Comparison of ENCODE assay signal across 9 cellular contexts in genomic region chr3:12558706-12559105, GRCh38. TPM values are rescaled to one million over a fixed set of nuclear protein-coding genes. Genes with fewer than 3 reads are reported as not detected.
A peak's percentile ranks its signal among the peaks of the same experiment; 100 is the strongest.
DNase-seq lines count a peak whose midpoint lies in the region; ATAC-seq, FAIRE-seq and TF ChIP-seq lines count a peak whose summit lies in the region.
"Had no signal": no experiment of that assay in that cellular context is flagged by ENCODE, and none has a peak within 500 bp of the region (broad histone marks: within the 10 kb centered on the region; RNA-seq: fewer than 3 reads in every experiment).

No MANE protein-coding gene starts in this region.

- H3F3A ChIP-seq in MM.1S (ENCODE audit: insufficient read depth, low read length): peaks cover 7% of the 10 kb centered on the region; the same call in 1 of the 2 replicates

- H3K4ac ChIP-seq in trophoblast cell (ENCODE audit: low read depth, low read length): peak overlapping the region; percentile 93

- H2BK120ac ChIP-seq in trophoblast cell (ENCODE audit: insufficient read depth, low read length, poor library complexity): no peak overlapping the region

- H3K4me2 ChIP-seq in MM.1S (ENCODE audit: low read depth, low read length): peak overlapping the region; percentile 82
- H3K4me2 ChIP-seq in trophoblast cell (ENCODE audit: low read length): no peak overlapping the region

- no peak for FAIRE-seq in RCC 7860 (lab: Jason Lieb, UNC)

- no peak overlapping the region for H3K14ac ChIP-seq in trophoblast cell (ENCODE audit: low read length)

- H3K27me3 ChIP-seq in MM.1S (replicated peaks; ENCODE audit: insufficient read depth, low read length) (0 out of 2 replicates have a peak, but pooled peaks cover 5% of the 10 kb centered on the region), endocrine pancreas (ENCODE audit: control insufficient read depth, insufficient read depth, low read length) (no peaks in the 10 kb centered on the region), trophoblast cell (ENCODE audit: insufficient read depth, low read length) (no peaks in the 10 kb centered on the region)

- H2AFZ ChIP-seq in MM.1S (ENCODE audit: low read length) (no peak overlapping the region), trophoblast cell (ENCODE audit: insufficient read depth, low read length, poor library complexity) (no peak overlapping the region)

- no peak overlapping the region for H3K18ac ChIP-seq in trophoblast cell (ENCODE audit: low read length)

- peaks cover 10% of the 10 kb centered on the region for H3K79me1 ChIP-seq in trophoblast cell (ENCODE audit: low read length)

- peak; percentile 55 for DNase-seq in ELF-1 (ENCODE audit: low read depth, low spot score)
- DNase-seq in MM.1S: no peak
- no peak for DNase-seq in trophoblast cell
- DNase-seq in COR-L47 (lab: John Stamatoyannopoulos, UW): no peak
- no peak for DNase-seq in RCC 7860 (ENCODE audit: low spot score)
- DNase-seq: foreskin melanocyte had no signal

- H4K12ac ChIP-seq in trophoblast cell (ENCODE audit: low read depth, low read length): no peak overlapping the region

- no peak for ATAC-seq in GM21360 (IDR thresholded peaks at IDR 0.05; ENCODE audit: unreplicated experiment)

- no peak overlapping the region for H4K91ac ChIP-seq in trophoblast cell (ENCODE audit: low read depth, low read length)

- H2BK5ac ChIP-seq in trophoblast cell (ENCODE audit: low read depth, low read length, poor library complexity): no peak overlapping the region

- no peak overlapping the region for H4K8ac ChIP-seq in trophoblast cell (ENCODE audit: low read depth, low read length)

- H3K4me1 ChIP-seq in MM.1S (ENCODE audit: low read length) (peaks cover 17% of the 10 kb centered on the region; the same call in 1 of the 2 replicates), endocrine pancreas (ENCODE audit: control insufficient read depth, insufficient read depth, low read length) (peaks cover 15% of the 10 kb centered on the region), trophoblast cell (ENCODE audit: control insufficient read depth in 1 of 2, insufficient read depth in 2 of 2, low read length in 2 of 2) (peaks cover 7 to 16% of the 10 kb centered on the region in 2 experiments)

- WGBS in trophoblast cell (ENCODE audit: extremely low coverage, insufficient coverage, insufficient read length): no CpG with 5 or more reads among the region's 4 CpGs

- no peak overlapping the region for H3K9ac ChIP-seq in MM.1S (ENCODE audit: low read length)
- H3K9ac ChIP-seq in endocrine pancreas (ENCODE audit: control insufficient read depth, insufficient read depth, low read length): no peak overlapping the region
- no peak overlapping the region for H3K9ac ChIP-seq in trophoblast cell (ENCODE audit: low read length)

- no peak for TF ChIP-seq CTCF in MM.1S (IDR thresholded peaks at IDR 0.05; ENCODE audit: low read length)

- H4K20me1 ChIP-seq in MM.1S (ENCODE audit: insufficient read depth, low read length): peaks cover 18% of the 10 kb centered on the region

- H3K23ac ChIP-seq in trophoblast cell (ENCODE audit: low read length): peak overlapping the region; percentile 95

- H3K9me2 ChIP-seq in MM.1S (replicated peaks; ENCODE audit: insufficient read depth, low read length): no peaks in the 10 kb centered on the region

- H3K27ac ChIP-seq in MM.1S (ENCODE audit: low read length) (no peak overlapping the region), trophoblast cell (ENCODE audit: low read depth, low read length) (no peak overlapping the region)
- H3K27ac ChIP-seq: RWPE1 had no signal

- H2AK5ac ChIP-seq in trophoblast cell (ENCODE audit: low read length): no peak overlapping the region

- no peak overlapping the region for H2BK12ac ChIP-seq in trophoblast cell (ENCODE audit: low read length)

- H3K36me3 ChIP-seq in MM.1S (replicated peaks; ENCODE audit: insufficient read depth, low read length) (no peaks in the 10 kb centered on the region), endocrine pancreas (ENCODE audit: control insufficient read depth, insufficient read depth, low read length) (no peaks in the 10 kb centered on the region), trophoblast cell (ENCODE audit: control insufficient read depth in 1 of 2, insufficient read depth in 2 of 2, low read length in 2 of 2) (no peaks in the 10 kb centered on the region)

- H3K79me2 ChIP-seq in MM.1S (ENCODE audit: low read length) (peaks cover 66% of the 10 kb centered on the region), trophoblast cell (ENCODE audit: control insufficient read depth, insufficient read depth, low read length, poor library complexity) (peaks cover 18% of the 10 kb centered on the region)

- H3K4me3 ChIP-seq in MM.1S (ENCODE audit: low read length): peak overlapping the region; percentile 79; the same call in 1 of the 2 replicates
- H3K4me3 ChIP-seq in endocrine pancreas (ENCODE audit: control insufficient read depth, insufficient read depth, low read length): peak overlapping the region; percentile 99
- H3K4me3 ChIP-seq in trophoblast cell (ENCODE audit: low read depth, low read length): no peak overlapping the region

- H3K9me3 ChIP-seq in MM.1S (replicated peaks; ENCODE audit: insufficient read depth, low read length): no peaks in the 10 kb centered on the region
- H3K9me3 ChIP-seq in endocrine pancreas (ENCODE audit: control insufficient read depth, low read length): no peaks in the 10 kb centered on the region
- peaks cover 2% of the 10 kb centered on the region for H3K9me3 ChIP-seq in trophoblast cell (ENCODE audit: insufficient read depth, low read depth, low read length)

RNA-seq across cellular contexts. Expression of gene MKRN2, which starts 1.8 kb away (rescaled TPM):
- 19.7 and 20.3 TPM in 2 replicates for polyA plus RNA-seq in trophoblast cell (2013)

RNA-seq across cellular contexts. Expression of gene MKRN2OS, which starts 13.4 kb away (rescaled TPM):
- 0.61 and 0.88 TPM in 2 replicates for polyA plus RNA-seq in trophoblast cell (2013)
